Comparison of ENCODE assay signal across 8 cellular contexts in genomic region chr3:142595951-142596725, GRCh38. TPM values are rescaled to one million over a fixed set of nuclear protein-coding genes. Genes with fewer than 3 reads are reported as not detected.
A peak's percentile ranks its signal among the peaks of the same experiment; 100 is the strongest.
DNase-seq lines count a peak whose midpoint lies in the region; ATAC-seq and TF ChIP-seq lines count a peak whose summit lies in the region.

Gene PLS1, plus strand, starts transcription at chr3:142596393. Its CDS starts 67,845 bp downstream, at chr3:142664238.

- H2AFZ ChIP-seq in H9 (ENCODE audit: low read length) = peak within 1 kb of the TSS; percentile 97

- no peak within 1 kb of the TSS for H3K4ac ChIP-seq in H9 (ENCODE audit: low read depth, low read length)

- peak; percentile 96 for ATAC-seq in gastroesophageal sphincter

- H3K4me3 ChIP-seq in MG63 = peak within 1 kb of the TSS; percentile 60
- peak within 1 kb of the TSS; percentile 68 to 83 for H3K4me3 ChIP-seq in gastroesophageal sphincter
- peak within 1 kb of the TSS; percentile 64 for H3K4me3 ChIP-seq in suprapubic skin

- no peak within 1 kb of the TSS for H2BK120ac ChIP-seq in H9 (ENCODE audit: low read depth, low read length, poor library complexity, severe bottlenecking)

- peak within 1 kb of the TSS; percentile 57 for H3K9ac ChIP-seq in H9 (ENCODE audit: extremely low read depth, insufficient read length, low read length)

- H3K36me3 ChIP-seq in MG63 (no peaks in the 10 kb centered on the region), gastroesophageal sphincter (no peaks in the 10 kb centered on the region), suprapubic skin (no peaks in the 10 kb centered on the region)

- no peak within 1 kb of the TSS for H3K18ac ChIP-seq in H9 (ENCODE audit: insufficient read length, low read depth, low read length)

- H3K4me1 ChIP-seq in H9 (ENCODE audit: insufficient read depth, low read length) (no peaks in the 10 kb centered on the region), gastroesophageal sphincter (peaks cover 0 to 15% (median 0%) of the 10 kb centered on the region in 3 donors), suprapubic skin (peaks cover 20% of the 10 kb centered on the region)

- peak within 1 kb of the TSS; percentile 65 for H3K4me2 ChIP-seq in H9 (ENCODE audit: insufficient read depth, insufficient read length, low read length)

- H3K23me2 ChIP-seq in H9 (ENCODE audit: insufficient read length, low read depth, low read length, poor library complexity, severe bottlenecking) = peaks cover 7% of the 10 kb centered on the region

- H3K4me1 Mint-ChIP-seq in H9 = peaks cover 13 to 19% of the 10 kb centered on the region in 2 experiments

- H3K27me3 ChIP-seq in H9 (ENCODE audit: insufficient read depth, low read length) = no peaks in the 10 kb centered on the region
- H3K27me3 ChIP-seq in MG63 = no peaks in the 10 kb centered on the region
- no peaks in the 10 kb centered on the region for H3K27me3 ChIP-seq in gastroesophageal sphincter
- no peaks in the 10 kb centered on the region for H3K27me3 ChIP-seq in suprapubic skin

- no peak within 1 kb of the TSS for H2BK20ac ChIP-seq in H9 (ENCODE audit: low read depth, low read length, poor library complexity, severe bottlenecking)

- H3K23ac ChIP-seq in H9 (ENCODE audit: insufficient read length, low read depth, low read length) = no peak within 1 kb of the TSS

- H3K36me3 Mint-ChIP-seq in H9 (ENCODE audit: insufficient read depth in 1 of 3, low read depth in 3 of 3) = peaks cover 10 to 13% (median 10%) of the 10 kb centered on the region in 3 experiments; a peak in 6 of 7 replicates

- peak; percentile 85 for DNase-seq in GDM1 (lab: John Stamatoyannopoulos, UW)
- peak; percentile 91 for DNase-seq in H9
- peak; percentile 79 for DNase-seq in MG63
- DNase-seq in SHP77 treated with DMSO at 0.1 percent for 48 hours (lab: John Stamatoyannopoulos, UW) = peak; percentile 78
- peak; percentile 59 to 76 (median 68) for DNase-seq in activated naive CD4-positive, alpha-beta T cell (lab: John Stamatoyannopoulos, UW)
- DNase-seq in nucleus accumbens (lab: John Stamatoyannopoulos, UW) = peak in 54 of 56 donors; percentile 16 to 86 (median 70)
- peak; percentile 81 to 85 for DNase-seq in suprapubic skin (ENCODE audit: low spot score in 2 of 2)

- TF ChIP-seq EP300 in gastroesophageal sphincter (IDR thresholded peaks at IDR 0.05) (no peak), suprapubic skin (IDR thresholded peaks at IDR 0.05) (no peak)

- peak within 1 kb of the TSS in 2 of 3 experiments; percentile 95 to 99; a peak in 4 of 7 replicates for H3K27ac Mint-ChIP-seq in H9

- no peak within 1 kb of the TSS for H4K5ac ChIP-seq in H9 (ENCODE audit: insufficient read length, low read depth, low read length)

- H2AK5ac ChIP-seq in H9 (ENCODE audit: insufficient read length, low read length) = no peak within 1 kb of the TSS

- H3K9me3 Mint-ChIP-seq in H9 = no peaks in the 10 kb centered on the region

- no peaks in the 10 kb centered on the region for H3K79me2 ChIP-seq in H9 (ENCODE audit: insufficient read depth, low read length)

- H3K56ac ChIP-seq in H9 (ENCODE audit: insufficient read length, low read depth, low read length) = no peak within 1 kb of the TSS

- no peak within 1 kb of the TSS for H4K8ac ChIP-seq in H9 (replicated peaks; ENCODE audit: insufficient read length, low read depth, low read length)

- no peak for TF ChIP-seq CTCF in H9 (conservative IDR thresholded peaks at IDR 0.05)
- peak in 2 of 4 experiments; percentile 18 to 24 for TF ChIP-seq CTCF in gastroesophageal sphincter (IDR thresholded peaks at IDR 0.05)
- TF ChIP-seq CTCF in suprapubic skin (IDR thresholded peaks at IDR 0.05) = no peak

- peak within 1 kb of the TSS; percentile 93 to 99 for H3K4me3 Mint-ChIP-seq in H9

- H3T11ph ChIP-seq in H9 (ENCODE audit: low read length) = no peak within 1 kb of the TSS

- H3K27ac ChIP-seq in H9 (ENCODE audit: insufficient read length, low read depth, low read length) (no peak within 1 kb of the TSS), gastroesophageal sphincter (peak within 1 kb of the TSS; percentile 39 to 80 (median 71)), suprapubic skin (peak within 1 kb of the TSS; percentile 36)

- no peak within 1 kb of the TSS for H2BK5ac ChIP-seq in H9 (ENCODE audit: insufficient read length, low read length)

- no peaks in the 10 kb centered on the region for H3K79me1 ChIP-seq in H9 (ENCODE audit: insufficient read depth, low read depth, low read length, poor library complexity, severe bottlenecking)

- no peaks in the 10 kb centered on the region for H4K20me1 ChIP-seq in H9 (ENCODE audit: control insufficient read depth, insufficient read depth, insufficient read length)

- no CpG with 5 or more reads among the region's 56 CpGs for WGBS in H9 (ENCODE audit: extremely low coverage, insufficient read length, low lambda C conversion rate)
- 0 to 1% methylated on average over 9 to 19 of the region's 56 CpGs for WGBS in gastroesophageal sphincter (ENCODE audit: low coverage in 1 of 2), 2 donors
- under 1% methylated on average over 34 of the region's 56 CpGs for WGBS in suprapubic skin

- no peak within 1 kb of the TSS for H4K91ac ChIP-seq in H9 (ENCODE audit: insufficient read length, low read depth, low read length)

- TF ChIP-seq POLR2A in gastroesophageal sphincter (IDR thresholded peaks at IDR 0.05) (peak in 1 of 2 donors; percentile 25), suprapubic skin (IDR thresholded peaks at IDR 0.05) (no peak)

- no peak within 1 kb of the TSS for H2BK12ac ChIP-seq in H9 (ENCODE audit: insufficient read length, low read depth, low read length)

- peak within 1 kb of the TSS; percentile 66 for H3K14ac ChIP-seq in H9 (ENCODE audit: insufficient read depth, low read length)

- H3K27me3 Mint-ChIP-seq in H9 (ENCODE audit: low read depth) = peaks cover 5% of the 10 kb centered on the region

- H2BK15ac ChIP-seq in H9 (ENCODE audit: low read depth, low read length) = no peak within 1 kb of the TSS

- H3K9me3 ChIP-seq in H9 (ENCODE audit: control insufficient read depth, low read depth, low read length) = no peaks in the 10 kb centered on the region
- H3K9me3 ChIP-seq in MG63 = no peaks in the 10 kb centered on the region
- H3K9me3 ChIP-seq in gastroesophageal sphincter = no peaks in the 10 kb centered on the region
- H3K9me3 ChIP-seq in suprapubic skin = no peaks in the 10 kb centered on the region

RNA-seq across cellular contexts. Expression of gene PLS1, which starts in this region (rescaled TPM):
- total RNA-seq in H9 (2021) = 20.0 and 20.4 TPM in 2 replicates
- 1.3 and 2.1 TPM in 2 replicates for total RNA-seq in MG63 (2014; rRNA removed; shearing (Covaris generic); ENCODE audit: low replicate concordance)
- 1 to 10 TPM; 1.2 to 9.0 (median 4.3) TPM for total RNA-seq in gastroesophageal sphincter
- 1 to 10 TPM; 4.4 to 9.1 (median 7.5) TPM for total RNA-seq in suprapubic skin
